In the genomic region with DNA sequence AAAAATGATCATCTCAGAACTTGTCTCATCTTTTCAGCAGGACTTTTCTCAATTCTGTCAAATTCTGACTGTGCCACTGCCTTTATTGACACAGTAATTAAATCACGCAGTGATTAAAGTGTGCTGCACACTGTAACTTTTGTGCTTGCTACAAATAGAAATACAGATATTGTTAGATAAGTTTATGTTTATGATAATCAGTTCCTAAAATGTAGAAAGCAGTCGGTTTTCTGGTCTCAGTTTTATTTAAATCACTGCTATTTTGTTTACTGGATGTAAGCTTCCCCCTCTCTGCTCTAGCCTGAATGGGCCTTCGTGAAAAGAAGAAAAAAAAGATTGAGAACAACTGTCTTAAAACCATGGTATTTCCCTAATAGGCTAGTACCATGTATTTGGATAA, we compare ENCODE assay signal across 11 cellular contexts.
DNase-seq lines count a peak whose midpoint lies in the region; ATAC-seq, FAIRE-seq and TF ChIP-seq lines count a peak whose summit lies in the region.
"Had no signal": no experiment of that assay in that cellular context is flagged by ENCODE, and none has a peak within 500 bp of the region (broad histone marks: within the 10 kb centered on the region; RNA-seq: fewer than 3 reads in every experiment).

No MANE protein-coding gene starts in this region.

- TF ChIP-seq POLR2A in upper lobe of left lung (IDR thresholded peaks at IDR 0.05): no peak

- in situ Hi-C loops in mammary epithelial cell (cut with MboI; ENCODE audit: low sequenced_read_pairs in 2 of 2): loop anchor here in 1 of 2 donors (5.0 to 25.0 kb wide), 2 partner anchors 178 to 307 kb away; no protein-coding TSS in a partner anchor

- CTCF ChIA-PET in MCF 10A (lab: Yijun Ruan, JAX): interaction anchor here (0.6 to 3.7 kb wide), 7 partner anchors 90 to 691 kb away, joined by 3 to 76 read pairs (median 3); no protein-coding TSS in a partner anchor
- CTCF ChIA-PET in mammary epithelial cell (lab: Charles Lee; ENCODE audit: low non-redundant PET): interaction anchor here (0.6 kb wide), 1 partner anchor 474 kb away, joined by 4 read pairs; no protein-coding TSS in a partner anchor

- intact Hi-C loops in MCF 10A (cut with micrococcal nuclease): loop anchor here (5.0 to 10.0 kb wide), 2 partner anchors 420 to 892 kb away; no protein-coding TSS in a partner anchor
- intact Hi-C loops in mammary epithelial cell (cut with micrococcal nuclease): loop anchor here (5.0 kb wide), 2 partner anchors 902 to 1618 kb away; no protein-coding TSS in a partner anchor
- intact Hi-C loops in lower lobe of right lung (cut with DNase I): no loop called here

- peaks cover 12% of the 10 kb centered on the region for H3K4me1 ChIP-seq in mammary epithelial cell (ENCODE audit: insufficient read depth, low read length)
- H3K4me1 ChIP-seq in lower lobe of right lung: peaks cover 40% of the 10 kb centered on the region
- peaks cover 26 to 28% (median 27%) of the 10 kb centered on the region in 4 donors for H3K4me1 ChIP-seq in upper lobe of left lung

- no peaks in the 10 kb centered on the region for H4K20me1 ChIP-seq in mammary epithelial cell (ENCODE audit: insufficient read depth, low read length)

- no peak overlapping the region for H3K9ac ChIP-seq in mammary epithelial cell (ENCODE audit: insufficient read depth, low read length)

- TF ChIP-seq CTCF in MCF 10A (IDR thresholded peaks at IDR 0.05; ENCODE audit: unreplicated experiment): no peak
- no peak for TF ChIP-seq CTCF in mammary epithelial cell (conservative IDR thresholded peaks at IDR 0.05 in 1 of 2, IDR thresholded peaks at IDR 0.05 in 1 of 2; ENCODE audit: extremely low read depth in 1 of 2, insufficient read depth in 1 of 2, low read depth in 1 of 2, low read length in 2 of 2)
- TF ChIP-seq CTCF in lower lobe of right lung (IDR thresholded peaks at IDR 0.05): no peak
- no peak for TF ChIP-seq CTCF in upper lobe of left lung (IDR thresholded peaks at IDR 0.05)

- H3K9me3 ChIP-seq in mammary epithelial cell (replicated peaks; ENCODE audit: insufficient read depth, low read length) (no peaks in the 10 kb centered on the region), lower lobe of right lung (no peaks in the 10 kb centered on the region), upper lobe of left lung (no peaks in the 10 kb centered on the region)
- H3K9me3 ChIP-seq: SJSA1 had no signal

- no peak for TF ChIP-seq EP300 in upper lobe of left lung (IDR thresholded peaks at IDR 0.05)

- DNase-seq in MCF 10A (ENCODE audit: unreplicated experiment) (no peak), mammary epithelial cell (no peak), lower lobe of right lung (no peak), upper lobe of left lung (no peak), frontal cortex (ENCODE audit: low spot score in 2 of 2) (no peak)
- no peak for DNase-seq in activated CD4-positive, CD25-positive, alpha-beta regulatory T cell treated with anti-CD3 and anti-CD28 coated beads, Interleukin-2, amount 50 U/mL, for 72 hours
- DNase-seq: DMS 273 treated with DMSO at 0.1 percent for 48 hours had no signal

- H3K27me3 ChIP-seq in mammary epithelial cell (ENCODE audit: insufficient read depth, low read length) (no peaks in the 10 kb centered on the region), lower lobe of right lung (ENCODE audit: low read depth) (no peaks in the 10 kb centered on the region), upper lobe of left lung (no peaks in the 10 kb centered on the region)
- H3K27me3 ChIP-seq: SJSA1 had no signal

- no peak for ATAC-seq in activated T-helper 17 cell treated with anti-CD3 and anti-CD28 coated beads, Interleukin-2, amount 50 U/mL, for 72 hours (replicated peaks)
- ATAC-seq in lower lobe of right lung (no peak), upper lobe of left lung (ENCODE audit: low FRiP score in 2 of 2) (no peak), GM19035 (IDR thresholded peaks at IDR 0.05; ENCODE audit: unreplicated experiment) (no peak)
- ATAC-seq: left lobe of liver had no signal

- H3K9me3 Mint-ChIP-seq in MCF 10A (ENCODE audit: unreplicated experiment): no peaks in the 10 kb centered on the region
- peaks cover 9% of the 10 kb centered on the region for H3K9me3 Mint-ChIP-seq in activated T-helper 17 cell treated with anti-CD3 and anti-CD28 coated beads, Interleukin-2, amount 50 U/mL, for 72 hours

- POLR2A ChIA-PET in MCF 10A (lab: Yijun Ruan, JAX): interaction anchor here (0.6 to 3.1 kb wide), 13 partner anchors 39 to 1077 kb away, joined by 3 to 35 read pairs (median 5); partner anchors contain the start of gene STARD13

- H3K27ac ChIP-seq in mammary epithelial cell (ENCODE audit: insufficient read depth, low read depth, low read length): no peak overlapping the region
- H3K27ac ChIP-seq in lower lobe of right lung: peak overlapping the region; percentile 97
- H3K27ac ChIP-seq in upper lobe of left lung: peak overlapping the region; percentile 90 to 100 (median 97)

- no peaks in the 10 kb centered on the region for H3K36me3 Mint-ChIP-seq in MCF 10A (ENCODE audit: insufficient read depth, unreplicated experiment)
- peaks cover 12% of the 10 kb centered on the region for H3K36me3 Mint-ChIP-seq in activated T-helper 17 cell treated with anti-CD3 and anti-CD28 coated beads, Interleukin-2, amount 50 U/mL, for 72 hours (ENCODE audit: low read depth)

- BruUV-seq in MCF 10A (replicated peaks; lab: Mats Ljungman, UMichigan) (no TSS peak), mammary epithelial cell (replicated peaks; lab: Mats Ljungman, UMichigan) (no TSS peak)

- dilution Hi-C loops in mammary epithelial cell (cut with HindIII; ENCODE audit: low sequenced_read_pairs): no loop called here

- H3K4me3 Mint-ChIP-seq in MCF 10A (ENCODE audit: unreplicated experiment): no peak overlapping the region
- H3K4me3 Mint-ChIP-seq in activated T-helper 17 cell treated with anti-CD3 and anti-CD28 coated beads, Interleukin-2, amount 50 U/mL, for 72 hours: peak overlapping the region; percentile 85

- peak overlapping the region; percentile 99 for H3K27ac Mint-ChIP-seq in MCF 10A (ENCODE audit: low read depth, unreplicated experiment)
- H3K27ac Mint-ChIP-seq in activated T-helper 17 cell treated with anti-CD3 and anti-CD28 coated beads, Interleukin-2, amount 50 U/mL, for 72 hours: peak overlapping the region; percentile 100

- H2AFZ ChIP-seq in mammary epithelial cell (ENCODE audit: low read depth, low read length): no peak overlapping the region

- no peaks in the 10 kb centered on the region for H3K27me3 Mint-ChIP-seq in MCF 10A (ENCODE audit: insufficient read depth, unreplicated experiment)
- no peaks in the 10 kb centered on the region for H3K27me3 Mint-ChIP-seq in activated T-helper 17 cell treated with anti-CD3 and anti-CD28 coated beads, Interleukin-2, amount 50 U/mL, for 72 hours

- no peaks in the 10 kb centered on the region for H3K79me2 ChIP-seq in mammary epithelial cell (ENCODE audit: insufficient read depth, low read length)

- FAIRE-seq in frontal cortex (lab: Jason Lieb, UNC): no peak

- H3K4me1 Mint-ChIP-seq in MCF 10A (ENCODE audit: insufficient read depth, unreplicated experiment): peaks cover 8% of the 10 kb centered on the region
- peaks cover 30% of the 10 kb centered on the region for H3K4me1 Mint-ChIP-seq in activated T-helper 17 cell treated with anti-CD3 and anti-CD28 coated beads, Interleukin-2, amount 50 U/mL, for 72 hours

- WGBS in mammary epithelial cell (ENCODE audit: low coverage, missing lambda C conversion rate): 88% methylated on average over 3 of the region's 3 CpGs
- 60 to 61% methylated on average over 3 of the region's 3 CpGs for WGBS in upper lobe of left lung, 2 donors

- no peak overlapping the region for H3K4me3 ChIP-seq in mammary epithelial cell (replicated peaks in 1 of 3; ENCODE audit: insufficient read depth in 1 of 3, low read depth in 2 of 3, low read length in 3 of 3)
- no peak overlapping the region for H3K4me3 ChIP-seq in lower lobe of right lung
- H3K4me3 ChIP-seq in upper lobe of left lung: no peak overlapping the region
- H3K4me3 ChIP-seq: SJSA1 had no signal

- no peak overlapping the region for H3K4me2 ChIP-seq in mammary epithelial cell (ENCODE audit: insufficient read depth, low read depth, low read length)

- no peaks in the 10 kb centered on the region for H3K36me3 ChIP-seq in mammary epithelial cell (ENCODE audit: insufficient read depth, low read length)
- H3K36me3 ChIP-seq in lower lobe of right lung: no peaks in the 10 kb centered on the region
- no peaks in the 10 kb centered on the region for H3K36me3 ChIP-seq in upper lobe of left lung
- H3K36me3 ChIP-seq: SJSA1 had no signal
